8 cellular contexts compared by ENCODE assay signal in genomic region chr9:5581706-5582105, GRCh38. TPM values are rescaled to one million over a fixed set of nuclear protein-coding genes. Genes with fewer than 3 reads are reported as not detected.
DNase-seq lines count a peak whose midpoint lies in the region; ATAC-seq, FAIRE-seq and TF ChIP-seq lines count a peak whose summit lies in the region.
"Not testable (repeated sequence)": the region's sequence is repeated elsewhere in the genome, so short reads cannot be mapped to it uniquely, and the experiment has no call there.

No MANE protein-coding gene starts in this region.

- H4K5ac ChIP-seq in IMR-90 (ENCODE audit: low read depth, low read length): not testable (repeated sequence)

- H4K8ac ChIP-seq in IMR-90 (ENCODE audit: low read depth in 2 of 2, low read length in 2 of 2): not testable (repeated sequence)

- not testable (repeated sequence) for H2BK15ac ChIP-seq in IMR-90 (ENCODE audit: low read depth, low read length)

- peaks cover 59% of the 10 kb centered on the region for H3K4me1 Mint-ChIP-seq in CD4-positive, alpha-beta T cell (ENCODE audit: low read depth)
- H3K4me1 Mint-ChIP-seq in T-helper 17 cell: peaks cover 20% of the 10 kb centered on the region
- H3K4me1 Mint-ChIP-seq in activated CD4-positive, alpha-beta T cell treated with anti-CD3 and anti-CD28 coated beads, Interleukin-2, amount 10 ng/mL, durations not matched to agents 24 days and 14 days: peaks cover 63% of the 10 kb centered on the region
- peaks cover 16 to 41% (median 27%) of the 10 kb centered on the region in 4 donors for H3K4me1 Mint-ChIP-seq in naive thymus-derived CD8-positive, alpha-beta T cell
- H3K4me1 Mint-ChIP-seq in stimulated activated naive B cell treated with anti-CD40 and anti-IgM and Interleukin-4, amounts not matched to agents 10 μg/mL and 1 μg/mL and 100 μg/mL, for 72 hours: peaks cover 44 to 81% of the 10 kb centered on the region in 2 donors

- H3K27me3 Mint-ChIP-seq in CD4-positive, alpha-beta T cell; T-helper 17 cell; activated CD4-positive, alpha-beta T cell treated with anti-CD3 and anti-CD28 coated beads, Interleukin-2, amount 10 ng/mL, durations not matched to agents 24 days and 14 days; naive thymus-derived CD8-positive, alpha-beta T cell; stimulated activated naive B cell treated with anti-CD40 and anti-IgM and Interleukin-4, amounts not matched to agents 10 μg/mL and 1 μg/mL and 100 μg/mL, for 72 hours: not testable (repeated sequence)

- H4K91ac ChIP-seq in IMR-90 (ENCODE audit: insufficient read depth, low read depth, low read length): not testable (repeated sequence)

- H3K4me1 ChIP-seq in IMR-90 (ENCODE audit: control insufficient read depth, insufficient read depth, low read length); K562 (replicated peaks in 1 of 2; ENCODE audit: control insufficient read depth in 2 of 2, insufficient read depth in 2 of 2, low read length in 2 of 2): not testable (repeated sequence)

- WGBS in IMR-90 (ENCODE audit: extremely low coverage in 2 of 2, insufficient read length in 1 of 2), 2 experiments: no CpG with 5 or more reads among the region's 2 CpGs
- WGBS in K562 (ENCODE audit: insufficient coverage, low coverage, missing lambda C conversion rate): 18% methylated on average over 2 of the region's 2 CpGs

- H2BK20ac ChIP-seq in IMR-90 (ENCODE audit: low read depth, low read length): not testable (repeated sequence)

- POLR2A ChIA-PET in CD4-positive, alpha-beta T cell (lab: Charles Lee): interaction anchor here (1.1 to 8.9 kb wide), 5 partner anchors 12 to 144 kb away, joined by 3 to 68 read pairs (median 23); partner anchors contain the start of genes CD274 and PLGRKT
- POLR2A ChIA-PET in IMR-90 (lab: Charles Lee; ENCODE audit: unreplicated experiment); naive thymus-derived CD8-positive, alpha-beta T cell (lab: Charles Lee): not testable (repeated sequence)
- POLR2A ChIA-PET in K562 (lab: Yijun Ruan, JAX): interaction anchor here (1.0 kb wide), 1 partner anchor 388 kb away, joined by 3 read pairs; no protein-coding TSS in a partner anchor

- not testable (repeated sequence) for H3K4ac ChIP-seq in IMR-90 (ENCODE audit: low read depth, low read length)

- CTCF ChIA-PET in CD4-positive, alpha-beta T cell (lab: Charles Lee); IMR-90 (lab: Yijun Ruan, JAX); K562 (lab: Yijun Ruan, JAX; ENCODE audit: low intra/inter-chr PET ratio): not testable (repeated sequence)

- H2AK5ac ChIP-seq in IMR-90 (ENCODE audit: low read depth, low read length): peak overlapping the region; percentile 61; the same call in 1 of the 2 replicates

- not testable (repeated sequence) for H4K20me1 ChIP-seq in IMR-90 (ENCODE audit: insufficient read depth, low read length); K562 (replicated peaks; ENCODE audit: control insufficient read depth, insufficient read depth, low read length)

- not testable (repeated sequence) for H3K14ac ChIP-seq in IMR-90 (replicated peaks; ENCODE audit: low read depth, low read length)

- TF ChIP-seq RAD21 in IMR-90 (IDR thresholded peaks at IDR 0.05; ENCODE audit: low read length); K562 (CRISPR knock-in tag; conservative IDR thresholded peaks at IDR 0.05 in 1 of 2, IDR thresholded peaks at IDR 0.05 in 1 of 2): not testable (repeated sequence)

- BruUV-seq in IMR-90 (replicated peaks; lab: Mats Ljungman, UMichigan); K562 (replicated peaks; lab: Mats Ljungman, UMichigan): not testable (repeated sequence)

- not testable (repeated sequence) for TF ChIP-seq CTCF in CD4-positive, alpha-beta T cell (IDR thresholded peaks at IDR 0.05); IMR-90 (conservative IDR thresholded peaks at IDR 0.05; ENCODE audit: low read depth, low read length); K562 (IDR thresholded peaks at IDR 0.05 in 2 of 3, conservative IDR thresholded peaks at IDR 0.05 in 1 of 3; ENCODE audit: insufficient read depth in 2 of 3, low read depth in 1 of 3, low read length in 3 of 3)

- H3K36me3 Mint-ChIP-seq in CD4-positive, alpha-beta T cell (ENCODE audit: low read depth); T-helper 17 cell (ENCODE audit: low read depth); naive thymus-derived CD8-positive, alpha-beta T cell: not testable (repeated sequence)
- H3K36me3 Mint-ChIP-seq in activated CD4-positive, alpha-beta T cell treated with anti-CD3 and anti-CD28 coated beads, Interleukin-2, amount 10 ng/mL, durations not matched to agents 24 days and 14 days (ENCODE audit: low read depth): peaks cover 23% of the 10 kb centered on the region
- H3K36me3 Mint-ChIP-seq in stimulated activated naive B cell treated with anti-CD40 and anti-IgM and Interleukin-4, amounts not matched to agents 10 μg/mL and 1 μg/mL and 100 μg/mL, for 72 hours: peaks cover 8 to 19% of the 10 kb centered on the region in 2 donors

- not testable (repeated sequence) for H2BK120ac ChIP-seq in IMR-90 (ENCODE audit: low read depth, low read length)

- FAIRE-seq in GM19239 (lab: Jason Lieb, UNC): peak; percentile 4
- FAIRE-seq in K562 (lab: Jason Lieb, UNC): not testable (repeated sequence)

- not testable (repeated sequence) for H3K4me2 ChIP-seq in IMR-90 (ENCODE audit: low read depth, low read length); K562 (ENCODE audit: insufficient read depth, low read length)

- not testable (repeated sequence) for H3K18ac ChIP-seq in IMR-90 (ENCODE audit: low read depth, low read length)

- not testable (repeated sequence) for H2AFZ ChIP-seq in IMR-90 (replicated peaks; ENCODE audit: low read length, poor library complexity); K562 (ENCODE audit: low read depth, low read length)

- H3K9ac ChIP-seq in IMR-90 (ENCODE audit: low read depth, low read length); K562 (ENCODE audit: insufficient read depth in 1 of 2, low read depth in 2 of 2, low read length in 2 of 2): not testable (repeated sequence)

- TF ChIP-seq POLR2A in IMR-90 (IDR thresholded peaks at IDR 0.05; ENCODE audit: low read depth, low read length); K562 (conservative IDR thresholded peaks at IDR 0.05): not testable (repeated sequence)

- not testable (repeated sequence) for H3K9me3 Mint-ChIP-seq in CD4-positive, alpha-beta T cell; activated CD4-positive, alpha-beta T cell treated with anti-CD3 and anti-CD28 coated beads, Interleukin-2, amount 10 ng/mL, durations not matched to agents 24 days and 14 days; naive thymus-derived CD8-positive, alpha-beta T cell; stimulated activated naive B cell treated with anti-CD40 and anti-IgM and Interleukin-4, amounts not matched to agents 10 μg/mL and 1 μg/mL and 100 μg/mL, for 72 hours

- not testable (repeated sequence) for H3K56ac ChIP-seq in IMR-90 (ENCODE audit: extremely low read depth, insufficient read depth, low read length)

- TF ChIP-seq EP300 in K562 (IDR thresholded peaks at IDR 0.05; ENCODE audit: low read length): not testable (repeated sequence)

- H3K79me1 ChIP-seq in IMR-90 (ENCODE audit: low read depth in 1 of 2, low read length in 2 of 2): not testable (repeated sequence)

- intact Hi-C loops in CD4-positive, alpha-beta T cell (cut with DNase I, micrococcal nuclease); IMR-90 (cut with micrococcal nuclease); K562 (cut with micrococcal nuclease): not testable (repeated sequence)
- intact Hi-C loops in activated CD4-positive, alpha-beta T cell treated with anti-CD3 and anti-CD28 coated beads, Interleukin-2, amount 10 ng/mL, durations not matched to agents 24 days and 14 days (cut with micrococcal nuclease): loop anchor here (5.0 kb wide), 1 partner anchor 594 kb away; the partner anchor contains the start of gene JAK2

- H3K23ac ChIP-seq in IMR-90 (ENCODE audit: low read depth, low read length): not testable (repeated sequence)

- H3K27ac ChIP-seq in CD4-positive, alpha-beta T cell (ENCODE audit: low read depth, low read length); IMR-90 (ENCODE audit: insufficient read depth, low read length); K562 (ENCODE audit: extremely low read depth, low read depth, low read length): not testable (repeated sequence)

- in situ Hi-C loops in IMR-90 (cut with MboI; ENCODE audit: low sequenced_read_pairs): loop anchor here (10.0 to 25.0 kb wide), 2 partner anchors 597 to 1194 kb away; partner anchors contain the start of gene JAK2
- in situ Hi-C loops in K562 (cut with MboI): loop anchor here (25.0 kb wide), 1 partner anchor 394 kb away; the partner anchor contains the start of gene INSL6

- not testable (repeated sequence) for ATAC-seq in CD4-positive, alpha-beta T cell (ENCODE audit: poor library complexity); IMR-90 (ENCODE audit: low read depth); T-helper 17 cell; K562; naive thymus-derived CD8-positive, alpha-beta T cell; stimulated activated naive B cell treated with anti-CD40 and anti-IgM and Interleukin-4, amounts not matched to agents 10 μg/mL and 1 μg/mL and 100 μg/mL, for 72 hours (replicated peaks)

- H2AK9ac ChIP-seq in IMR-90 (replicated peaks; ENCODE audit: low read depth, low read length, poor library complexity): not testable (repeated sequence)

- H3K79me2 ChIP-seq in K562 (ENCODE audit: control insufficient read depth, insufficient read depth, low read length): not testable (repeated sequence)

- not testable (repeated sequence) for H3K36me3 ChIP-seq in IMR-90 (ENCODE audit: control insufficient read depth, insufficient read depth, low read length); K562 (ENCODE audit: control insufficient read depth, insufficient read depth, low read length)

- H3K4me3 ChIP-seq in IMR-90 (ENCODE audit: insufficient read depth, low read depth, low read length); K562: not testable (repeated sequence)

- H3K9me1 ChIP-seq in IMR-90 (ENCODE audit: insufficient read depth, low read length); K562 (ENCODE audit: control insufficient read depth, insufficient read depth, low read length): not testable (repeated sequence)

- H2BK5ac ChIP-seq in IMR-90 (ENCODE audit: low read depth, low read length, poor library complexity, severe bottlenecking): not testable (repeated sequence)

- dilution Hi-C loops in IMR-90 (cut with HindIII; ENCODE audit: low sequenced_read_pairs, unreplicated experiment): not testable (repeated sequence)

- H3K9me3 ChIP-seq in CD4-positive, alpha-beta T cell (ENCODE audit: control insufficient read depth, low read length); IMR-90 (ENCODE audit: control insufficient read depth, insufficient read depth, low read length); T-helper 17 cell (ENCODE audit: control insufficient read depth, low read length, poor library complexity, severe bottlenecking); K562 (replicated peaks; ENCODE audit: control insufficient read depth, insufficient read depth, low read depth, low read length): not testable (repeated sequence)

- H3K27ac Mint-ChIP-seq in CD4-positive, alpha-beta T cell: peak overlapping the region; percentile 81
- H3K27ac Mint-ChIP-seq in T-helper 17 cell: peak overlapping the region; percentile 22
- peak overlapping the region; percentile 35 for H3K27ac Mint-ChIP-seq in activated CD4-positive, alpha-beta T cell treated with anti-CD3 and anti-CD28 coated beads, Interleukin-2, amount 10 ng/mL, durations not matched to agents 24 days and 14 days
- peak overlapping the region in 6 of 10 donors; percentile 32 to 74 (median 45) for H3K27ac Mint-ChIP-seq in naive thymus-derived CD8-positive, alpha-beta T cell
- H3K27ac Mint-ChIP-seq in stimulated activated naive B cell treated with anti-CD40 and anti-IgM and Interleukin-4, amounts not matched to agents 10 μg/mL and 1 μg/mL and 100 μg/mL, for 72 hours: peak overlapping the region; percentile 89

- not testable (repeated sequence) for H3K27me3 ChIP-seq in CD4-positive, alpha-beta T cell (ENCODE audit: control insufficient read depth, insufficient read depth, low read length); IMR-90 (ENCODE audit: control insufficient read depth, insufficient read depth, low read length); K562 (ENCODE audit: control insufficient read depth in 2 of 2, insufficient read depth in 2 of 2, low read length in 2 of 2)

- H3K4me3 Mint-ChIP-seq in CD4-positive, alpha-beta T cell; T-helper 17 cell; activated CD4-positive, alpha-beta T cell treated with anti-CD3 and anti-CD28 coated beads, Interleukin-2, amount 10 ng/mL, durations not matched to agents 24 days and 14 days; naive thymus-derived CD8-positive, alpha-beta T cell: not testable (repeated sequence)
- peak overlapping the region in 1 of 2 donors; percentile 36 for H3K4me3 Mint-ChIP-seq in stimulated activated naive B cell treated with anti-CD40 and anti-IgM and Interleukin-4, amounts not matched to agents 10 μg/mL and 1 μg/mL and 100 μg/mL, for 72 hours

- not testable (repeated sequence) for DNase-seq in CD4-positive, alpha-beta T cell; GM19239 (ENCODE audit: insufficient read length, low spot score); IMR-90; T-helper 17 cell; activated CD4-positive, alpha-beta T cell treated with anti-CD3 and anti-CD28 coated beads, Interleukin-2, amount 10 ng/mL, durations not matched to agents 24 days and 14 days; K562 (ENCODE audit: extremely low read depth in 1 of 4, low spot score in 3 of 4); naive thymus-derived CD8-positive, alpha-beta T cell; stimulated activated naive B cell treated with anti-CD40 and anti-IgM and Interleukin-4, amounts not matched to agents 10 μg/mL and 1 μg/mL and 100 μg/mL, for 72 hours

RNA-seq across cellular contexts. Expression of gene RIC1, which starts 47.2 kb away (rescaled TPM):
- 10 to 100 TPM; 24.7 to 26.3 TPM for total RNA-seq in CD4-positive, alpha-beta T cell
- total RNA-seq in IMR-90 (2012; rRNA removed) (68.6 and 76.9 TPM in 2 replicates), T-helper 17 cell (10 to 100 TPM; 19.6 to 24.3 TPM), K562 (2014; rRNA removed) (13.0 and 14.7 TPM in 2 replicates), K562 (2014; rRNA removed; fragmentation: Illumina TruSeq; extraction: Trizol) (16.6 and 18.8 TPM in 2 replicates), K562 (2015; rRNA removed; fragmentation: Illumina TruSeq; extraction: Trizol) (16.9 and 17.0 TPM in 2 replicates), K562 (2021) (14.0 and 16.9 TPM in 2 replicates)
- polyA plus RNA-seq in IMR-90 (2012; rRNA removed) (25.5 and 28.8 TPM in 2 replicates), K562 (2011; rRNA removed) (25.8 TPM in 2 replicates), K562 (2014; fragmentation: Illumina TruSeq; extraction: Trizol) (13.5 and 15.0 TPM in 2 replicates), K562 (2014; fragmentation: Nextera tagmentation; extraction: Ambion mirVana) (1 to 10 TPM; 3.2 to 4.2 TPM), K562 (2014; rRNA removed) (10.9 and 14.1 TPM in 2 replicates)
- polyA plus RNA-seq in IMR-90 (2012; cell fraction: cytosol; rRNA removed): 8.9 and 9.9 TPM in 2 replicates
- 18.0 and 107 TPM in 2 replicates for polyA plus RNA-seq in IMR-90 (2012; cell fraction: nucleus; rRNA removed; ENCODE audit: low replicate concordance)
- 20.2 and 20.4 TPM in 2 replicates for total RNA-seq in activated CD4-positive, alpha-beta T cell treated with anti-CD3 and anti-CD28 coated beads, Interleukin-2, amount 10 ng/mL, durations not matched to agents 24 days and 14 days
- 52.2 and 109 TPM in 2 replicates for total RNA-seq in K562 (2011; cell fraction: chromatin; rRNA removed; ENCODE audit: low replicate concordance)
- total RNA-seq in K562 (2011; cell fraction: nucleolus; rRNA removed): 26.7 and 28.7 TPM in 2 replicates
- total RNA-seq in K562 (2011; cell fraction: nucleoplasm; rRNA removed): 44.5 and 49.4 TPM in 2 replicates
- 11.2 and 19.1 TPM in 2 replicates for polyA plus RNA-seq in K562 (2011; cell fraction: cytosol; rRNA removed)
- 58.8 and 71.9 TPM in 2 replicates for polyA plus RNA-seq in K562 (2011; cell fraction: nucleus; rRNA removed)
- polyA plus RNA-seq in K562 (2012): 8.3 and 8.5 TPM in 2 replicates
- polyA minus RNA-seq in K562 (2011; rRNA and poly(A)+ RNA removed): 62.1 and 64.1 TPM in 2 replicates
- polyA minus RNA-seq in K562 (2011; cell fraction: cytosol; rRNA and poly(A)+ RNA removed): 17.9 and 20.6 TPM in 2 replicates
- 53.4 and 84.0 TPM in 2 replicates for polyA minus RNA-seq in K562 (2011; cell fraction: nucleus; rRNA and poly(A)+ RNA removed)
- 10 to 100 TPM; 30.1 to 30.6 TPM for total RNA-seq in naive thymus-derived CD8-positive, alpha-beta T cell
- 1 to 10 TPM; 5.4 to 8.3 (median 6.2) TPM for polyA plus RNA-seq in naive thymus-derived CD8-positive, alpha-beta T cell

Comparison
In these comparisons a context has a peak if more than half of its experiments do, and no peak if none do; other contexts are left out.
1. H3K27ac Mint-ChIP-seq: peak in every context shown above with its lines; median percentile 89 in stimulated activated naive B cell treated with anti-CD40 and anti-IgM and Interleukin-4, amounts not matched to agents 10 μg/mL and 1 μg/mL and 100 μg/mL, for 72 hours; 81 in CD4-positive, alpha-beta T cell; 45 in naive thymus-derived CD8-positive, alpha-beta T cell; 35 in activated CD4-positive, alpha-beta T cell treated with anti-CD3 and anti-CD28 coated beads, Interleukin-2, amount 10 ng/mL, durations not matched to agents 24 days and 14 days; 22 in T-helper 17 cell.